In the genomic region with DNA sequence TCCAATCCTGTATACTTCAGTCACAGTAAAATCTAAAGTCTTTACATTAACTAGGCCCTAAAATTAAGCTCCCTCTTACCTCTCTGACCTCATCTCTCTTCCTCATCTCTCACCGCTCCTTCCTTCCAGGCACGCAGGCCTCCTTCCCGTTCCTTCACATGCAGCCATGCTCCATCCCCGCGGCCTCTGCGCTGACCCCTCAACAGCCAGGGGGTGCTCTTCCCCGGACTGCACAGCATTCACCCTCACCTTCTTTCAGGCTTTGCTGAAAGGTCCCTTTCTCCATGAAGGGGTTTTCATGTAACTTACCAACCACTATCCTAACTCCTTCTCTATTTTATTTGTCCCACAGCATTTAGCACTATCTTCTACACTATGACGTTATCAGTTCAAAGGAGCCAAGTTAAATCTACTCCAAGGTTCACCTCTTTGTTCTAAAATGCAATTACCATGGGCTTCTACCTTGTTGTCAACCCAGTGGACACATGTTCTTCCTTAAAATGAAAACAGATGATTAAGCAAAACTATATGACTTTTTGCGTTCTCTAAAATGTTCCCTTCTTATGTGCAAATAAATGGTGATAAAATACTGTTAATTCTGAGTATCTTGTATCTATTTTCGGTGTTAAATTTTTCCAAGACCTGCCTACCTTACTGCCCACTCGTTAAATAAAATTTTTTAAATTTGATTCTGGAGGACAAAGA, we compare ENCODE assay signal across 8 cellular contexts. TPM values are rescaled to one million over a fixed set of nuclear protein-coding genes. Genes with fewer than 3 reads are reported as not detected.
DNase-seq lines count a peak whose midpoint lies in the region; ATAC-seq and TF ChIP-seq lines count a peak whose summit lies in the region.

No MANE protein-coding gene starts in this region.

- DNase-seq in germinal center (ENCODE audit: low spot score) (peak; percentile 9), sciatic nerve (ENCODE audit: low spot score) (no peak), NCI-H2171 (lab: John Stamatoyannopoulos, UW) (no peak), UCSD-AML1 (lab: John Stamatoyannopoulos, UW; ENCODE audit: unreplicated experiment) (no peak), NAMALWA (ENCODE audit: low spot score) (no peak)
- no peak for DNase-seq in activated CD8-positive, alpha-beta memory T cell treated with anti-CD3 and anti-CD28 coated beads, Interleukin-2, amount 50 U/mL, for 48 hours

- intact Hi-C loops in sciatic nerve (cut with DNase I) = no loop called here

- TF ChIP-seq CTCF in GM12874 (IDR thresholded peaks at IDR 0.05; ENCODE audit: insufficient read depth, low read depth, low read length) = peak; percentile 37

- ATAC-seq in SK-N-SH treated with all-trans-retinoic acid at 6 μM for 48 hours = peak; percentile 56; the same call in 2 of the 3 replicates
- ATAC-seq in sciatic nerve = peak; percentile 86

TF ChIP-seq in SK-N-SH treated with all-trans-retinoic acid at 6 μM for 48 hours, 23 proteins besides CTCF, POLR2A, EP300 and RAD21:
- TF ChIP-seq RARB (CRISPR knock-in tag; IDR thresholded peaks at IDR 0.05) (no peak), ISL1 (CRISPR knock-in tag; IDR thresholded peaks at IDR 0.05) (no peak), ESRRG (CRISPR knock-in tag; IDR thresholded peaks at IDR 0.05) (no peak), TCF4 (CRISPR knock-in tag; IDR thresholded peaks at IDR 0.05; ENCODE audit: borderline replicate concordance) (no peak), PATZ1 (CRISPR knock-in tag; IDR thresholded peaks at IDR 0.05; ENCODE audit: borderline replicate concordance) (no peak), CREB5 (CRISPR knock-in tag; IDR thresholded peaks at IDR 0.05; ENCODE audit: low read depth) (no peak), ARNTL (CRISPR knock-in tag; IDR thresholded peaks at IDR 0.05; ENCODE audit: borderline replicate concordance, low read depth) (no peak), OSR1 (CRISPR knock-in tag; IDR thresholded peaks at IDR 0.05) (no peak), CSDC2 (CRISPR knock-in tag; IDR thresholded peaks at IDR 0.05) (no peak), BACH2 (CRISPR knock-in tag; IDR thresholded peaks at IDR 0.05; ENCODE audit: borderline replicate concordance) (no peak), ZC3H10 (CRISPR knock-in tag; IDR thresholded peaks at IDR 0.05) (no peak), ZNF8 (CRISPR knock-in tag; IDR thresholded peaks at IDR 0.05) (no peak), CSRNP3 (CRISPR knock-in tag; IDR thresholded peaks at IDR 0.05) (no peak), GLIS3 (CRISPR knock-in tag; IDR thresholded peaks at IDR 0.05) (no peak), ZFP30 (CRISPR knock-in tag; IDR thresholded peaks at IDR 0.05) (no peak), TSHZ2 (CRISPR knock-in tag; IDR thresholded peaks at IDR 0.05) (no peak), POU6F1 (CRISPR knock-in tag; IDR thresholded peaks at IDR 0.05; ENCODE audit: borderline replicate concordance, low read depth) (no peak), SNAI2 (CRISPR knock-in tag; IDR thresholded peaks at IDR 0.05) (no peak)

RNA-seq across cellular contexts. Expression of gene APOA1, which starts 57.8 kb away (rescaled TPM):
- total RNA-seq in sciatic nerve = 7.0 TPM
